ENCODE assay signal across 19 cellular contexts in the genomic region with DNA sequence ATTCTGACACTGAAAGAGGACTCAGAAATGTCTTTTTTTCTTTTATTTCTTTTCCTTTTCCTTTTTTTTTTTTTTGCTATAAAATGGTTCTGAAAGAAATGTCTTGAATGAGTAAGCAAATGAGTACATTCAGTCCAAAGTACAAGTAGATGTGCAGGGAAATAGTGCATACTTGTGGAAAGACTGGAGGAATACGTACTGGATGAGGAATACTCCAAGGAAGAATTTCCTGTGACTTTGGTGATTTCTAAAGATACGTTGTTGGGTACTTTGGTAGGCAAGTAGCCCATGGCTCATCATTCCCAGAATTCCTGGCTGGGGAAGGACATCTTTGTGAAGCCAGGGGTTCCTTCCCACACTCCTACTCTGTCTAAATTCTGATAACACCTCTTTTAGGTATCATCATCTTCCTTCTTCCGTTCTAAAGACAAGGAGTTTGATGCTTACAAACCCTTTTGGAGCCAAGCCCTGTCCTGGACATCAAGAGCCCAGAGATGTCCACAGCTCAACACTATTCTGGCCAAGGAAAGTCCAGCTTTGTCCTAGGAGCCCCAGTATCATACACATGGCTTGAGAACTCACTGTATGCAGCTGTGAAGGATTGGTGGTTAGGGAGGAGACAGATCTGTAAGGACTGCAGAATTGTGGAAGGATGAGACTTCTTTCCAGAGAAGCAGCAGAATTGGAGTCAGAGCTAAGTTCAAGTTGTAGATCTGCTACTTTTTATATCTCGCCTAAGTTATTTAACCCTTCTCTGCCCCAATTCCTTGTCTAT. TPM values are rescaled to one million over a fixed set of nuclear protein-coding genes. Genes with fewer than 3 reads are reported as not detected.
DNase-seq lines count a peak whose midpoint lies in the region; ATAC-seq lines count a peak whose summit lies in the region.
"Had no signal": no experiment of that assay in that cellular context is flagged by ENCODE, and none has a peak within 500 bp of the region (broad histone marks: within the 10 kb centered on the region; RNA-seq: fewer than 3 reads in every experiment).

No MANE protein-coding gene starts in this region.

- no peaks in the 10 kb centered on the region for H3K36me3 ChIP-seq in skeletal muscle satellite cell (ENCODE audit: insufficient read depth, low read length)
- H3K36me3 ChIP-seq: adrenal gland, right atrium auricular region, uterus had no signal

- H3K9ac ChIP-seq in skeletal muscle satellite cell (ENCODE audit: low read depth, low read length), result peak overlapping the region; percentile 62

- H3K4me1 Mint-ChIP-seq in activated T-helper 17 cell treated with anti-CD3 and anti-CD28 coated beads, Interleukin-2, amount 50 U/mL, for 72 hours, result peaks cover 11% of the 10 kb centered on the region

- peak overlapping the region; percentile 9 for H3K27ac Mint-ChIP-seq in activated T-helper 17 cell treated with anti-CD3 and anti-CD28 coated beads, Interleukin-2, amount 50 U/mL, for 72 hours
- H3K27ac Mint-ChIP-seq: activated T-helper 2 cell treated with anti-CD3 and anti-CD28 coated beads, Interferon-gamma antibody, Interleukin-2, Interleukin-4, amounts not matched to agents 10 μg/mL and 5 μg/mL and 100 μg/mL, durations not matched to agents 14 hours and 24 hours and 36 hours; mesothelial cell of epicardium; T-helper 2 cell treated with Interferon-gamma antibody and Interleukin-4, amounts not matched to agents 5 μg/mL and 100 μg/mL, for 36 hours had no signal

- H3K4me2 ChIP-seq in skeletal muscle satellite cell (ENCODE audit: low read length), result peak overlapping the region; percentile 50

- no peaks in the 10 kb centered on the region for H3K27me3 ChIP-seq in skeletal muscle satellite cell (ENCODE audit: control insufficient read depth, insufficient read depth, low read length)
- H3K27me3 ChIP-seq: adrenal gland, right atrium auricular region, SJSA1, uterus had no signal

- peaks cover 26% of the 10 kb centered on the region for H3K4me1 ChIP-seq in skeletal muscle satellite cell (ENCODE audit: control insufficient read depth, insufficient read depth, low read length)
- H3K4me1 ChIP-seq: uterus had no signal

- no peak overlapping the region for H3K4me3 Mint-ChIP-seq in activated T-helper 17 cell treated with anti-CD3 and anti-CD28 coated beads, Interleukin-2, amount 50 U/mL, for 72 hours
- H3K4me3 Mint-ChIP-seq: mesothelial cell of epicardium; T-helper 2 cell treated with Interferon-gamma antibody and Interleukin-4, amounts not matched to agents 5 μg/mL and 100 μg/mL, for 36 hours had no signal

- no peaks in the 10 kb centered on the region for H3K27me3 Mint-ChIP-seq in activated T-helper 17 cell treated with anti-CD3 and anti-CD28 coated beads, Interleukin-2, amount 50 U/mL, for 72 hours

- no peaks in the 10 kb centered on the region for H3K9me3 ChIP-seq in skeletal muscle satellite cell (replicated peaks; ENCODE audit: low read length)
- H3K9me3 ChIP-seq: adrenal gland, right atrium auricular region, SJSA1, uterus had no signal

- H3K9me3 Mint-ChIP-seq in activated T-helper 17 cell treated with anti-CD3 and anti-CD28 coated beads, Interleukin-2, amount 50 U/mL, for 72 hours, result no peaks in the 10 kb centered on the region
- H3K9me3 Mint-ChIP-seq: activated T-helper 2 cell treated with anti-CD3 and anti-CD28 coated beads, Interferon-gamma antibody, Interleukin-2, Interleukin-4, amounts not matched to agents 10 μg/mL and 5 μg/mL and 100 μg/mL, durations not matched to agents 14 hours and 24 hours and 36 hours; mesothelial cell of epicardium; T-helper 2 cell treated with Interferon-gamma antibody and Interleukin-4, amounts not matched to agents 5 μg/mL and 100 μg/mL, for 36 hours had no signal

- DNase-seq in ELR (ENCODE audit: low read depth) (peak; percentile 71), hepatic stellate cell (ENCODE audit: low spot score) (peak; percentile 49), islet precursor cell (no peak), NCI-H2081 (lab: John Stamatoyannopoulos, UW) (no peak)
- DNase-seq: adrenal gland, GF-D8, Karpas-422, NCI-H1417 treated with DMSO at 0.1 percent for 48 hours, occipital lobe, uterus had no signal

- no peak overlapping the region for H3K4me3 ChIP-seq in skeletal muscle satellite cell (ENCODE audit: low read length)
- H3K4me3 ChIP-seq: adrenal gland, right atrium auricular region, SJSA1, uterus had no signal

- no peak for ATAC-seq in activated T-helper 17 cell treated with anti-CD3 and anti-CD28 coated beads, Interleukin-2, amount 50 U/mL, for 72 hours (replicated peaks)
- ATAC-seq in HG03439 (IDR thresholded peaks at IDR 0.05; ENCODE audit: unreplicated experiment), result no peak
- ATAC-seq: HCT116 had no signal

- peaks cover 8% of the 10 kb centered on the region for H3K36me3 Mint-ChIP-seq in activated T-helper 17 cell treated with anti-CD3 and anti-CD28 coated beads, Interleukin-2, amount 50 U/mL, for 72 hours (ENCODE audit: low read depth)
- H3K36me3 Mint-ChIP-seq: mesothelial cell of epicardium had no signal

RNA-seq across cellular contexts. Expression of a gene that starts 4.8 kb away (rescaled TPM):
- total RNA-seq in activated T-helper 17 cell treated with anti-CD3 and anti-CD28 coated beads, Interleukin-2, amount 50 U/mL, for 72 hours, result 100 to 1,000 TPM; 126 to 149 TPM
- total RNA-seq in skeletal muscle satellite cell (2012; rRNA removed), result 107 and 110 TPM in 2 replicates

RNA-seq across cellular contexts. Expression of a gene that starts 6.2 kb away (rescaled TPM):
- total RNA-seq in activated T-helper 17 cell treated with anti-CD3 and anti-CD28 coated beads, Interleukin-2, amount 50 U/mL, for 72 hours, result 10 to 100 TPM; 25.6 to 31.8 TPM
- 11.9 and 13.3 TPM in 2 replicates for total RNA-seq in skeletal muscle satellite cell (2012; rRNA removed)

RNA-seq across cellular contexts. Expression of a gene that starts 38.6 kb away (rescaled TPM):
- total RNA-seq in activated T-helper 17 cell treated with anti-CD3 and anti-CD28 coated beads, Interleukin-2, amount 50 U/mL, for 72 hours, result 100 to 1,000 TPM; 151 to 154 TPM
- total RNA-seq in skeletal muscle satellite cell (2012; rRNA removed), result 17.0 and 24.1 TPM in 2 replicates

RNA-seq across cellular contexts. Expression of a gene that starts 53.3 kb away (rescaled TPM):
- 10 to 100 TPM; 68.8 to 82.7 TPM for total RNA-seq in activated T-helper 17 cell treated with anti-CD3 and anti-CD28 coated beads, Interleukin-2, amount 50 U/mL, for 72 hours
- 26.6 and 28.2 TPM in 2 replicates for total RNA-seq in skeletal muscle satellite cell (2012; rRNA removed)

Comparison
In these comparisons a context has a peak if more than half of its experiments do, and no peak if none do; other contexts are left out.
1. DNase-seq: peak in ELR (single experiment) and hepatic stellate cell (single experiment); none in islet precursor cell (single experiment) and NCI-H2081 (0 of 2).